In genomic region chr3:44522494-44522933, GRCh38 we compare ENCODE assay signal across 17 cellular contexts. TPM values are rescaled to one million over a fixed set of nuclear protein-coding genes. Genes with fewer than 3 reads are reported as not detected.
DNase-seq lines count a peak whose midpoint lies in the region; ATAC-seq, FAIRE-seq and TF ChIP-seq lines count a peak whose summit lies in the region.
"Had no signal": no experiment of that assay in that cellular context is flagged by ENCODE, and none has a peak within 500 bp of the region (broad histone marks: within the 10 kb centered on the region; RNA-seq: fewer than 3 reads in every experiment).

No MANE protein-coding gene starts in this region.

- H3K36me3 ChIP-seq in HepG2 (replicated peaks in 1 of 2; ENCODE audit: control insufficient read depth in 1 of 2, insufficient read depth in 2 of 2, low read length in 2 of 2) (no peaks in the 10 kb centered on the region), right lobe of liver (no peaks in the 10 kb centered on the region), small intestine (ENCODE audit: control insufficient read depth in 2 of 2, insufficient read depth in 2 of 2, low read length in 2 of 2) (no peaks in the 10 kb centered on the region)
- H3K36me3 ChIP-seq: MG63 had no signal

- TF ChIP-seq CTCF in HepG2 (CRISPR knock-in tag; IDR thresholded peaks at IDR 0.05) (peak; percentile 21; the same call in 1 of the 2 replicates), right lobe of liver (IDR thresholded peaks at IDR 0.05) (no peak)

- peak overlapping the region; percentile 64 for H2AFZ ChIP-seq in HepG2 (ENCODE audit: low read length)

- ATAC-seq in HepG2 = peak; percentile 59
- no peak for ATAC-seq in right lobe of liver
- ATAC-seq: HCT116, PC-3 had no signal

- intact Hi-C loops in HepG2 (cut with micrococcal nuclease; ENCODE audit: unreplicated experiment) = no loop called here
- intact Hi-C loops in right lobe of liver (cut with DNase I) = no loop called here

- H4K20me1 ChIP-seq in HepG2 (ENCODE audit: insufficient read depth, low read length) = no peaks in the 10 kb centered on the region

- no peak overlapping the region for H3K9ac ChIP-seq in HepG2 (ENCODE audit: insufficient read depth, low read depth, low read length)

- no peaks in the 10 kb centered on the region; a peak in 2 of 5 replicates for H3K27me3 ChIP-seq in HepG2 (ENCODE audit: control insufficient read depth in 1 of 2, insufficient read depth in 2 of 2, low read length in 2 of 2)
- no peaks in the 10 kb centered on the region for H3K27me3 ChIP-seq in right lobe of liver
- peaks cover 0 to 3% of the 10 kb centered on the region in 2 donors for H3K27me3 ChIP-seq in small intestine (ENCODE audit: control insufficient read depth in 2 of 2, insufficient read depth in 2 of 2, low read length in 2 of 2)
- H3K27me3 ChIP-seq: MG63 had no signal

- no peaks in the 10 kb centered on the region for H3K9me3 ChIP-seq in HepG2 (ENCODE audit: low read length)
- H3K9me3 ChIP-seq in right lobe of liver = no peaks in the 10 kb centered on the region
- no peaks in the 10 kb centered on the region for H3K9me3 ChIP-seq in small intestine (ENCODE audit: control insufficient read depth, low read depth)
- H3K9me3 ChIP-seq: MG63 had no signal

- CTCF ChIA-PET in HepG2 (lab: Yijun Ruan, JAX; ENCODE audit: low intra/inter-chr PET ratio, low total read pairs) = no interaction called here

- DNase-seq in HepG2 (ENCODE audit: low spot score) (peak; percentile 67), right lobe of liver (no peak), RCC 7860 (ENCODE audit: low spot score) (peak; percentile 41), left kidney (ENCODE audit: low read depth, low spot score) (peak; percentile 25), Kasumi-1 (lab: John Stamatoyannopoulos, UW) (no peak), small intestine (no peak), NCI-H1048 (lab: John Stamatoyannopoulos, UW) (no peak), HT-29 (ENCODE audit: low spot score) (no peak)
- DNase-seq: DMS79 treated with DMSO at 0.1 percent for 48 hours, GDM1, GOT3, MG63, NCI-H1092 treated with DMSO at 0.1 percent for 48 hours, NCI-H2081 treated with DMSO at 0.1 percent for 48 hours, PC-3 had no signal

- H3K79me2 ChIP-seq in HepG2 (ENCODE audit: insufficient read depth, low read length) = no peaks in the 10 kb centered on the region

- no TSS peak for BruUV-seq in HepG2 (replicated peaks; lab: Mats Ljungman, UMichigan)

- POLR2A ChIA-PET in HepG2 (lab: Yijun Ruan, JAX) = no interaction called here

- H3K27ac ChIP-seq in HepG2 (ENCODE audit: extremely low read length, insufficient read depth, low read length) (no peak overlapping the region), right lobe of liver (no peak overlapping the region), small intestine (ENCODE audit: low read depth in 1 of 2, low read length in 1 of 2) (no peak overlapping the region)
- H3K27ac ChIP-seq: 22Rv1 had no signal

- no peak for FAIRE-seq in HepG2 (lab: Jason Lieb, UNC)
- FAIRE-seq in RCC 7860 (lab: Jason Lieb, UNC) = peak; percentile 38
- FAIRE-seq in small intestine (lab: Jason Lieb, UNC) = no peak

- H3K4me3 ChIP-seq in HepG2 (replicated peaks in 1 of 3; ENCODE audit: insufficient read depth in 1 of 3, low read depth in 2 of 3, low read length in 3 of 3) (peak overlapping the region in 1 of 3 experiments; percentile 47; a peak in 2 of 6 replicates), right lobe of liver (no peak overlapping the region), small intestine (ENCODE audit: low read depth in 1 of 2, low read length in 2 of 2) (no peak overlapping the region)
- H3K4me3 ChIP-seq: MG63 had no signal

- in situ Hi-C loops in HepG2 (cut with HindIII; ENCODE audit: extremely low pct_ligation_motif_present, low pct_unique_long_range_greater_than_20kb) = no loop called here

- WGBS in HepG2 (ENCODE audit: low lambda C conversion rate) = 2% methylated on average over 7 of the region's 7 CpGs
- 35% methylated on average over 7 of the region's 7 CpGs for WGBS in right lobe of liver (ENCODE audit: insufficient coverage, low coverage, low lambda C conversion rate, missing lambda C conversion rate)
- 39 to 41% (median 39%) methylated on average over 7 of the region's 7 CpGs for WGBS in small intestine, 3 donors

- TF ChIP-seq POLR2A in HepG2 (IDR thresholded peaks at IDR 0.05; ENCODE audit: insufficient read depth in 1 of 2, low read depth in 2 of 2, low read length in 2 of 2) (no peak), right lobe of liver (IDR thresholded peaks at IDR 0.05) (no peak)

- H3K4me2 ChIP-seq in HepG2 (ENCODE audit: low read depth, low read length) = peak overlapping the region; percentile 75

- no peak for TF ChIP-seq RAD21 in HepG2 (CRISPR knock-in tag; IDR thresholded peaks at IDR 0.05)

- H3K4me1 ChIP-seq in HepG2 (ENCODE audit: insufficient read depth, low read length) = peaks cover 42% of the 10 kb centered on the region
- no peaks in the 10 kb centered on the region for H3K4me1 ChIP-seq in right lobe of liver
- H3K4me1 ChIP-seq in small intestine (ENCODE audit: control insufficient read depth in 2 of 2, insufficient read depth in 1 of 2, low read depth in 1 of 2, low read length in 1 of 2) = no peaks in the 10 kb centered on the region

- peak in 1 of 2 experiments; percentile 60; a peak in 1 of 4 replicates for TF ChIP-seq EP300 in HepG2 (IDR thresholded peaks at IDR 0.05; ENCODE audit: low read depth in 2 of 2, low read length in 2 of 2)
- 0 out of 2 replicates have a peak, but pooled peaks have one; percentile 19 for TF ChIP-seq EP300 in HepG2 (CRISPR knock-in tag; IDR thresholded peaks at IDR 0.05; ENCODE audit: borderline replicate concordance)

TF ChIP-seq in HepG2, 621 proteins besides CTCF, POLR2A, EP300 and RAD21 (continues in another document):
- TF ChIP-seq RFX5 (IDR thresholded peaks at IDR 0.05; ENCODE audit: low read depth, low read length) = peak; percentile 89
- peak; percentile 78 for TF ChIP-seq SOX5 (CRISPR knock-in tag; IDR thresholded peaks at IDR 0.05; ENCODE audit: borderline replicate concordance)

RNA-seq across cellular contexts. Expression of gene ZKSCAN7, which starts 32.5 kb away (rescaled TPM):
- 3.3 and 3.8 TPM in 2 replicates for total RNA-seq in HepG2 (2016; rRNA removed; fragmentation: Illumina TruSeq; extraction: Trizol)
- 1.0 and 1.1 TPM in 2 replicates for total RNA-seq in HepG2 (2016; cell fraction: cytosol; rRNA removed; fragmentation: Illumina TruSeq; extraction: Trizol; ENCODE audit: low read depth)
- 3.2 and 3.9 TPM in 2 replicates for total RNA-seq in HepG2 (2016; cell fraction: insoluble cytoplasmic fraction; rRNA removed; fragmentation: Illumina TruSeq; extraction: Trizol)
- 1.5 and 1.8 TPM in 2 replicates for total RNA-seq in HepG2 (2016; cell fraction: membrane; rRNA removed; fragmentation: Illumina TruSeq; extraction: Trizol)
- total RNA-seq in HepG2 (2016; cell fraction: nucleus; rRNA removed; fragmentation: Illumina TruSeq; extraction: Trizol) = 6.5 and 7.5 TPM in 2 replicates
- polyA plus RNA-seq in HepG2 (2011; rRNA removed) = 2.3 and 3.5 TPM in 2 replicates
- polyA plus RNA-seq in HepG2 (2011; cell fraction: cytosol; rRNA removed) = 2.3 and 2.4 TPM in 2 replicates
- polyA plus RNA-seq in HepG2 (2011; cell fraction: nucleus; rRNA removed) = 5.4 and 6.9 TPM in 2 replicates
- polyA plus RNA-seq in HepG2 (2012) = 1.1 and 1.4 TPM in 2 replicates
- polyA plus RNA-seq in HepG2 (2016; cell fraction: cytosol; fragmentation: Illumina TruSeq; extraction: Trizol; ENCODE audit: low read depth) = 0.37 and 0.38 TPM in 2 replicates
- polyA plus RNA-seq in HepG2 (2016; cell fraction: insoluble cytoplasmic fraction; fragmentation: Illumina TruSeq; extraction: Trizol; ENCODE audit: low read depth) = 1.8 and 2.4 TPM in 2 replicates
- polyA plus RNA-seq in HepG2 (2016; cell fraction: membrane; fragmentation: Illumina TruSeq; extraction: Trizol; ENCODE audit: low read depth) = 0.55 and 0.88 TPM in 2 replicates
- 6.0 and 7.0 TPM in 2 replicates for polyA plus RNA-seq in HepG2 (2016; cell fraction: nucleus; fragmentation: Illumina TruSeq; extraction: Trizol; ENCODE audit: insufficient read depth, low read depth)
- 2.6 TPM in 1 of 2 replicates, not detected in the other for polyA minus RNA-seq in HepG2 (2011; rRNA and poly(A)+ RNA removed; ENCODE audit: low replicate concordance)
- 2.1 and 2.2 TPM in 2 replicates for polyA minus RNA-seq in HepG2 (2011; cell fraction: cytosol; rRNA and poly(A)+ RNA removed)
- polyA minus RNA-seq in HepG2 (2011; cell fraction: nucleus; rRNA and poly(A)+ RNA removed) = 7.1 and 8.8 TPM in 2 replicates
- 1 to 10 TPM; 1.2 to 2.5 (median 1.4) TPM for total RNA-seq in right lobe of liver
- polyA plus RNA-seq in small intestine = 1 to 10 TPM in 1 of 3 donors, under 1 TPM in 2; 0.22 to 1.7 (median 0.54) TPM
- not detected in 2 replicates for total RNA-seq in HT-29 (2014; rRNA removed; shearing (Covaris generic))
- total RNA-seq: PC-3 had no signal

RNA-seq across cellular contexts. Expression of gene ZNF445, which starts 45.0 kb away (rescaled TPM):
- total RNA-seq in HepG2 (2016; rRNA removed; fragmentation: Illumina TruSeq; extraction: Trizol) (10.3 and 11.8 TPM in 2 replicates), right lobe of liver (10 to 100 TPM in 1 of 6 experiments, 1 to 10 TPM in 5; 3.2 to 10.1 (median 8.9) TPM)
- 4.8 and 8.2 TPM in 2 replicates for total RNA-seq in HepG2 (2016; cell fraction: cytosol; rRNA removed; fragmentation: Illumina TruSeq; extraction: Trizol; ENCODE audit: low read depth)
- 10.6 and 11.9 TPM in 2 replicates for total RNA-seq in HepG2 (2016; cell fraction: insoluble cytoplasmic fraction; rRNA removed; fragmentation: Illumina TruSeq; extraction: Trizol)
- total RNA-seq in HepG2 (2016; cell fraction: membrane; rRNA removed; fragmentation: Illumina TruSeq; extraction: Trizol) = 3.9 and 4.0 TPM in 2 replicates
- total RNA-seq in HepG2 (2016; cell fraction: nucleus; rRNA removed; fragmentation: Illumina TruSeq; extraction: Trizol) = 12.8 and 14.4 TPM in 2 replicates
- polyA plus RNA-seq in HepG2 (2011; rRNA removed) (4.4 and 5.3 TPM in 2 replicates), small intestine (1 to 10 TPM in 2 of 3 donors, under 1 TPM in 1; 0.89 to 4.3 (median 1.1) TPM)
- 1.9 and 2.2 TPM in 2 replicates for polyA plus RNA-seq in HepG2 (2011; cell fraction: cytosol; rRNA removed)
- 10.1 and 12.2 TPM in 2 replicates for polyA plus RNA-seq in HepG2 (2011; cell fraction: nucleus; rRNA removed)
- polyA plus RNA-seq in HepG2 (2012) = 4.4 and 5.3 TPM in 2 replicates
- 0.20 TPM in 2 replicates for polyA plus RNA-seq in HepG2 (2016; cell fraction: cytosol; fragmentation: Illumina TruSeq; extraction: Trizol; ENCODE audit: low read depth)
- polyA plus RNA-seq in HepG2 (2016; cell fraction: insoluble cytoplasmic fraction; fragmentation: Illumina TruSeq; extraction: Trizol; ENCODE audit: low read depth) = 4.7 TPM in 2 replicates
- polyA plus RNA-seq in HepG2 (2016; cell fraction: membrane; fragmentation: Illumina TruSeq; extraction: Trizol; ENCODE audit: low read depth) = 0.71 and 0.95 TPM in 2 replicates
- 22.5 and 25.6 TPM in 2 replicates for polyA plus RNA-seq in HepG2 (2016; cell fraction: nucleus; fragmentation: Illumina TruSeq; extraction: Trizol; ENCODE audit: insufficient read depth, low read depth)
- 12.7 and 16.2 TPM in 2 replicates for polyA minus RNA-seq in HepG2 (2011; rRNA and poly(A)+ RNA removed; ENCODE audit: low replicate concordance)
- 5.2 and 5.8 TPM in 2 replicates for polyA minus RNA-seq in HepG2 (2011; cell fraction: cytosol; rRNA and poly(A)+ RNA removed)
- polyA minus RNA-seq in HepG2 (2011; cell fraction: nucleus; rRNA and poly(A)+ RNA removed) = 19.8 and 20.3 TPM in 2 replicates
- 2.1 and 2.7 TPM in 2 replicates for total RNA-seq in HT-29 (2014; rRNA removed; shearing (Covaris generic))

Comparison
In these comparisons a context has a peak if more than half of its experiments do, and no peak if none do; other contexts are left out.
1. DNase-seq: peak in HepG2 (single experiment), RCC 7860 (single experiment) and left kidney (single experiment); none in right lobe of liver (0 of 3), Kasumi-1 (0 of 2), small intestine (single experiment), NCI-H1048 (single experiment) and HT-29 (single experiment).